2 cellular contexts compared by ENCODE assay signal in the genomic region with DNA sequence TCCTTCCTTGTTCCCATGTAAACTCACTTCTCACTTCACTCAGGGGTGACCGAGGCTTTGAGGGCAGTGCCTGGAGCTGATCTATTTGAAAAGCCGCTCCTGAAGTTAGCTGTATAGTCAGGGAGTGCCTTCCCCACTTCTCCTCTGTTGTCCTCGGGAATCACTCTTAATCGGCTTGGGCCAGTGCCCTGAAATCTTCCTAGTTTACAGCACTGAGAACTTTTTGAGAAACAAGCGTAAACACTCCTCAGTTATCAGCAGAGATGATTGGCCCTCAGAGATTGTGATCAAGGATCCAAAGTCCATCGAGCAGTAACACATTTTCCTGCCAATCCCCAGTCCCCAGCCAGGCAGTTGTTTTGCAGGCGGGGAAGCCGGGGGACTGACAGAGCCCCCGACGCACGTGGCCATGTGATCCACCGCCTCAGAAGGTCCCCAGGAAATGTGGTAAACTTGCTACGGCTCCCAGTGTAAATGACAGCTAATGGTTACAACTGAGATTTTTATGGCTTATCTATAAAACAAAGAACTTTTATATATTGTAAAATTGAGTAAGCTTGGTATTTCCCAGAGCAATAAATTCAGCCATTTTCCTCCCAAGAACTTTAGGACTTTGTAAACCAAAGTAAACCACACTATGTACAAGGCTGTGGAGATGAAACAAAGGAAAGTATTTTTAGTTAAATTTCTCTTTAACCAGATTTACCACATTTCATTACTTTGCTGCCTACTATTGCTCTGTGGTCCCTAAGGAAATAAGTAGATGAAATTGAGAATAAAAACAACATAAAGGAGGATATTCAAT.
TF ChIP-seq lines count a peak whose summit lies in the region.

No MANE protein-coding gene starts in this region.

TF ChIP-seq in IMR-90, 13 proteins besides CTCF, POLR2A, EP300 and RAD21:
- TF ChIP-seq BHLHE40 (IDR thresholded peaks at IDR 0.05; ENCODE audit: low read depth, low read length) (no peak), MXI1 (IDR thresholded peaks at IDR 0.05; ENCODE audit: borderline replicate concordance, low read depth, low read length) (no peak), RFX5 (IDR thresholded peaks at IDR 0.05; ENCODE audit: low read depth, low read length) (no peak), CHD1 (IDR thresholded peaks at IDR 0.05; ENCODE audit: low read depth, low read length) (no peak), MAFK (IDR thresholded peaks at IDR 0.05; ENCODE audit: low read depth, low read length) (no peak), RCOR1 (IDR thresholded peaks at IDR 0.05; ENCODE audit: insufficient replicate concordance, low read length) (no peak), MAZ (IDR thresholded peaks at IDR 0.05; ENCODE audit: borderline replicate concordance, low read depth, low read length) (no peak), CEBPB (IDR thresholded peaks at IDR 0.05; ENCODE audit: low read depth, low read length) (no peak), FOS (IDR thresholded peaks at IDR 0.05; ENCODE audit: low read depth, low read length) (no peak), NFE2L2 (IDR thresholded peaks at IDR 0.05; ENCODE audit: low read depth, low read length) (no peak), SMC3 (IDR thresholded peaks at IDR 0.05; ENCODE audit: low read depth, low read length) (no peak)
- TF ChIP-seq, protein P1, sequence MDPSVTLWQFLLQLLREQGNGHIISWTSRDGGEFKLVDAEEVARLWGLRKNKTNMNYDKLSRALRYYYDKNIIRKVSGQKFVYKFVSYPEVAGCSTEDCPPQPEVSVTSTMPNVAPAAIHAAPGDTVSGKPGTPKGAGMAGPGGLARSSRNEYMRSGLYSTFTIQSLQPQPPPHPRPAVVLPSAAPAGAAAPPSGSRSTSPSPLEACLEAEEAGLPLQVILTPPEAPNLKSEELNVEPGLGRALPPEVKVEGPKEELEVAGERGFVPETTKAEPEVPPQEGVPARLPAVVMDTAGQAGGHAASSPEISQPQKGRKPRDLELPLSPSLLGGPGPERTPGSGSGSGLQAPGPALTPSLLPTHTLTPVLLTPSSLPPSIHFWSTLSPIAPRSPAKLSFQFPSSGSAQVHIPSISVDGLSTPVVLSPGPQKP (IDR thresholded peaks at IDR 0.05; ENCODE audit: borderline replicate concordance, low read depth, low read length) = no peak
- TF ChIP-seq, protein P2, sequence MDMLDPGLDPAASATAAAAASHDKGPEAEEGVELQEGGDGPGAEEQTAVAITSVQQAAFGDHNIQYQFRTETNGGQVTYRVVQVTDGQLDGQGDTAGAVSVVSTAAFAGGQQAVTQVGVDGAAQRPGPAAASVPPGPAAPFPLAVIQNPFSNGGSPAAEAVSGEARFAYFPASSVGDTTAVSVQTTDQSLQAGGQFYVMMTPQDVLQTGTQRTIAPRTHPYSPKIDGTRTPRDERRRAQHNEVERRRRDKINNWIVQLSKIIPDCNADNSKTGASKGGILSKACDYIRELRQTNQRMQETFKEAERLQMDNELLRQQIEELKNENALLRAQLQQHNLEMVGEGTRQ (IDR thresholded peaks at IDR 0.05; ENCODE audit: low read depth, low read length) = no peak

TF ChIP-seq in H1, 55 proteins besides CTCF, POLR2A, EP300 and RAD21:
- TF ChIP-seq KDM5A (IDR thresholded peaks at IDR 0.05; ENCODE audit: low read length) (no peak), TEAD4 (IDR thresholded peaks at IDR 0.05; ENCODE audit: low read depth, low read length) (no peak), RXRA (IDR thresholded peaks at IDR 0.05; ENCODE audit: insufficient read depth, low read depth, low read length) (no peak), GABPA (IDR thresholded peaks at IDR 0.05; ENCODE audit: borderline replicate concordance, insufficient read depth, low read length) (no peak), CHD2 (IDR thresholded peaks at IDR 0.05; ENCODE audit: low read length) (no peak), SIX5 (IDR thresholded peaks at IDR 0.05; ENCODE audit: low read depth, low read length) (no peak), POU5F1 (IDR thresholded peaks at IDR 0.05; ENCODE audit: low read depth, low read length) (no peak), RFX5 (IDR thresholded peaks at IDR 0.05; ENCODE audit: borderline replicate concordance, low read depth, low read length) (no peak)
TF ChIP-seq in H1: peak in this region for 0.
